Comparison of ENCODE assay signal across 1 cellular context in the genomic region with DNA sequence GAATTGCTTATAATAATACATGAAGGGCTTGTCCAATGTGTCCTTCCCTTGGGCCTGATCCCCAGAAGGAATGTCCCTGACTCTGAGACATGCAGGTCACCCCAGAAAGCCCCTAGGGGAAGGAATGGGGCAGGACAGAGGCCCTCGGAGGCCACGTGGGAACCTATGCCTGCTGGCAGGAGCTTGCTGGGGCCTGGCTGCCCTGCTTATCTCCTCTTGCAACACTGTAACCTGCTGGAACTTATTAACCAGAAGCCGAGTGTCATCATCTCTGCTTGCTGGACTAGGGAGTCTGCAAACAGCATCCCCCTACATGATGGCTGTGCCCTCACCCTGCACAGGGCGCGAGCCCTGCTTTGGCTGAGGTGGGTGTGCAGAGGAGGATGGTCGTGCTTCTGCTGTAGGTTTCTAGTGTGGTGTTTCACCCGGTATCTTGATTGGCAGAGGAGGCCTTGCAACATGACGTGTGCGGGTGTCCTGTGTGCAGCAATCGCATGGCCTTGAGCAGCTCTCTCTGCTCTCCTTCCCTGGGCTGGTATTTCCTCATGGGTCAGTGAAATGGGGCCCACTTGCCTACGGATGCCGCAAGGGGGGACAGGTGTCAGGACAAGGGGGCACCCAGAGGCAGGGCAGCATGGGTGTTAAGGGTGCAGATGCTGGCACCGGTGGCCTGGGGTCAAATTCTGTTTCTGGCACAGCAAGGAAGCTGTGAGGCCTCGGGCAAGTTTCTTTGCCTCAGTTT.
TF ChIP-seq lines count a peak whose summit lies in the region.

No MANE protein-coding gene starts in this region.

TF ChIP-seq in HepG2, 621 proteins besides CTCF, POLR2A, EP300 and RAD21 (continued from another document and continues in another):
- TF ChIP-seq ASH2L (IDR thresholded peaks at IDR 0.05; ENCODE audit: insufficient read length, low read depth, low read length): peak; percentile 41
- TF ChIP-seq ZNF503 (CRISPR knock-in tag; IDR thresholded peaks at IDR 0.05): 0 out of 2 replicates have a peak, but pooled peaks have one; percentile 40
- TF ChIP-seq MED1 (CRISPR knock-in tag; IDR thresholded peaks at IDR 0.05): peak; percentile 88
- TF ChIP-seq REXO4 (CRISPR knock-in tag; IDR thresholded peaks at IDR 0.05; ENCODE audit: borderline replicate concordance): no peak
- TF ChIP-seq POLR2G (IDR thresholded peaks at IDR 0.05; ENCODE audit: low read depth, low read length): peak; percentile 78
- peak; percentile 82 for TF ChIP-seq ZMYM4 (CRISPR knock-in tag; IDR thresholded peaks at IDR 0.05)
- TF ChIP-seq CHCHD3 (CRISPR knock-in tag; IDR thresholded peaks at IDR 0.05): no peak
- 0 out of 2 replicates have a peak, but pooled peaks have one; percentile 0 for TF ChIP-seq ZBTB42 (CRISPR knock-in tag; IDR thresholded peaks at IDR 0.05)
- no peak for TF ChIP-seq SIN3B (IDR thresholded peaks at IDR 0.05; ENCODE audit: low read length)
- peak; percentile 75; the same call in 1 of the 2 replicates for TF ChIP-seq ZNF724P (CRISPR knock-in tag; IDR thresholded peaks at IDR 0.05; ENCODE audit: borderline replicate concordance)
- TF ChIP-seq SALL2 (CRISPR knock-in tag; IDR thresholded peaks at IDR 0.05): peak; percentile 75
- TF ChIP-seq CEBPB (IDR thresholded peaks at IDR 0.05; ENCODE audit: borderline replicate concordance, low read depth, low read length): peak; percentile 95
- TF ChIP-seq HDAC1 (CRISPR knock-in tag; IDR thresholded peaks at IDR 0.05): peak; percentile 81
- TF ChIP-seq BCLAF1 (IDR thresholded peaks at IDR 0.05): no peak
- peak; percentile 76 for TF ChIP-seq POLR2AphosphoS5 (IDR thresholded peaks at IDR 0.05; ENCODE audit: low read depth, low read length)
- TF ChIP-seq ZNF317 (CRISPR knock-in tag; IDR thresholded peaks at IDR 0.05): peak; percentile 87
- TF ChIP-seq TBP (CRISPR knock-in tag; IDR thresholded peaks at IDR 0.05): no peak
- no peak for TF ChIP-seq XBP1 (CRISPR knock-in tag; IDR thresholded peaks at IDR 0.05)
- TF ChIP-seq, protein P1, sequence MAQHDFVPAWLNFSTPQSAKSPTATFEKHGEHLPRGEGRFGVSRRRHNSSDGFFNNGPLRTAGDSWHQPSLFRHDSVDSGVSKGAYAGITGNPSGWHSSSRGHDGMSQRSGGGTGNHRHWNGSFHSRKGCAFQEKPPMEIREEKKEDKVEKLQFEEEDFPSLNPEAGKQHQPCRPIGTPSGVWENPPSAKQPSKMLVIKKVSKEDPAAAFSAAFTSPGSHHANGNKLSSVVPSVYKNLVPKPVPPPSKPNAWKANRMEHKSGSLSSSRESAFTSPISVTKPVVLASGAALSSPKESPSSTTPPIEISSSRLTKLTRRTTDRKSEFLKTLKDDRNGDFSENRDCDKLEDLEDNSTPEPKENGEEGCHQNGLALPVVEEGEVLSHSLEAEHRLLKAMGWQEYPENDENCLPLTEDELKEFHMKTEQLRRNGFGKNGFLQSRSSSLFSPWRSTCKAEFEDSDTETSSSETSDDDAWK (CRISPR knock-in tag; IDR thresholded peaks at IDR 0.05): no peak
- TF ChIP-seq ZNF552 (CRISPR knock-in tag; IDR thresholded peaks at IDR 0.05; ENCODE audit: borderline replicate concordance): 0 out of 2 replicates have a peak, but pooled peaks have one; percentile 25
- TF ChIP-seq HCFC1 (IDR thresholded peaks at IDR 0.05; ENCODE audit: low read depth, low read length): no peak
- TF ChIP-seq, protein P2, sequence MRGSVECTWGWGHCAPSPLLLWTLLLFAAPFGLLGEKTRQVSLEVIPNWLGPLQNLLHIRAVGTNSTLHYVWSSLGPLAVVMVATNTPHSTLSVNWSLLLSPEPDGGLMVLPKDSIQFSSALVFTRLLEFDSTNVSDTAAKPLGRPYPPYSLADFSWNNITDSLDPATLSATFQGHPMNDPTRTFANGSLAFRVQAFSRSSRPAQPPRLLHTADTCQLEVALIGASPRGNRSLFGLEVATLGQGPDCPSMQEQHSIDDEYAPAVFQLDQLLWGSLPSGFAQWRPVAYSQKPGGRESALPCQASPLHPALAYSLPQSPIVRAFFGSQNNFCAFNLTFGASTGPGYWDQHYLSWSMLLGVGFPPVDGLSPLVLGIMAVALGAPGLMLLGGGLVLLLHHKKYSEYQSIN (CRISPR knock-in tag; IDR thresholded peaks at IDR 0.05; ENCODE audit: borderline replicate concordance): no peak
- no peak for TF ChIP-seq SRF (IDR thresholded peaks at IDR 0.05; ENCODE audit: low read depth, low read length)
- TF ChIP-seq, protein P3, sequence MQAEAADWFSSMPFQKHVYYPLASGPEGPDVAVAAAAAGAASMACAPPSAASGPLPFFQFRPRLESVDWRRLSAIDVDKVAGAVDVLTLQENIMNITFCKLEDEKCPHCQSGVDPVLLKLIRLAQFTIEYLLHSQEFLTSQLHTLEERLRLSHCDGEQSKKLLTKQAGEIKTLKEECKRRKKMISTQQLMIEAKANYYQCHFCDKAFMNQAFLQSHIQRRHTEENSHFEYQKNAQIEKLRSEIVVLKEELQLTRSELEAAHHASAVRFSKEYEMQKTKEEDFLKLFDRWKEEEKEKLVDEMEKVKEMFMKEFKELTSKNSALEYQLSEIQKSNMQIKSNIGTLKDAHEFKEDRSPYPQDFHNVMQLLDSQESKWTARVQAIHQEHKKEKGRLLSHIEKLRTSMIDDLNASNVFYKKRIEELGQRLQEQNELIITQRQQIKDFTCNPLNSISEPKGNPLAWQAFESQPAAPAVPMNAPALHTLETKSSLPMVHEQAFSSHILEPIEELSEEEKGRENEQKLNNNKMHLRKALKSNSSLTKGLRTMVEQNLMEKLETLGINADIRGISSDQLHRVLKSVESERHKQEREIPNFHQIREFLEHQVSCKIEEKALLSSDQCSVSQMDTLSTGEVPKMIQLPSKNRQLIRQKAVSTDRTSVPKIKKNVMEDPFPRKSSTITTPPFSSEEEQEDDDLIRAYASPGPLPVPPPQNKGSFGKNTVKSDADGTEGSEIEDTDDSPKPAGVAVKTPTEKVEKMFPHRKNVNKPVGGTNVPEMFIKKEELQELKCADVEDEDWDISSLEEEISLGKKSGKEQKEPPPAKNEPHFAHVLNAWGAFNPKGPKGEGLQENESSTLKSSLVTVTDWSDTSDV (CRISPR knock-in tag; IDR thresholded peaks at IDR 0.05): peak; percentile 33; the same call in 1 of the 2 replicates
- TF ChIP-seq EED (CRISPR knock-in tag; IDR thresholded peaks at IDR 0.05): no peak
- TF ChIP-seq ZNF550 (CRISPR knock-in tag; IDR thresholded peaks at IDR 0.05; ENCODE audit: borderline replicate concordance): no peak
- TF ChIP-seq ZFP36L2 (CRISPR knock-in tag; IDR thresholded peaks at IDR 0.05): no peak
- no peak for TF ChIP-seq ELK4 (CRISPR knock-in tag; IDR thresholded peaks at IDR 0.05; ENCODE audit: borderline replicate concordance)
- TF ChIP-seq ZMYM2 (CRISPR knock-in tag; IDR thresholded peaks at IDR 0.05): no peak
- peak; percentile 79 for TF ChIP-seq UBTF (CRISPR knock-in tag; IDR thresholded peaks at IDR 0.05)
- TF ChIP-seq ZNF577 (CRISPR knock-in tag; IDR thresholded peaks at IDR 0.05; ENCODE audit: borderline replicate concordance, low read depth): no peak
- TF ChIP-seq PRDM15 (CRISPR knock-in tag; IDR thresholded peaks at IDR 0.05): 0 out of 2 replicates have a peak, but pooled peaks have one; percentile 29
- no peak; the same call in 1 of the 2 replicates for TF ChIP-seq TOE1 (CRISPR knock-in tag; IDR thresholded peaks at IDR 0.05)
- 0 out of 2 replicates have a peak, but pooled peaks have one; percentile 60 for TF ChIP-seq ZNF484 (CRISPR knock-in tag; IDR thresholded peaks at IDR 0.05; ENCODE audit: borderline replicate concordance, low read depth)
- no peak for TF ChIP-seq RBAK (CRISPR knock-in tag; IDR thresholded peaks at IDR 0.05)
- TF ChIP-seq GZF1 (CRISPR knock-in tag; IDR thresholded peaks at IDR 0.05): no peak
